Comparison of ENCODE assay signal across 7 cellular contexts in genomic region chr2:37343537-37344434, GRCh38. TPM values are rescaled to one million over a fixed set of nuclear protein-coding genes. Genes with fewer than 3 reads are reported as not detected.
DNase-seq lines count a peak whose midpoint lies in the region; ATAC-seq and TF ChIP-seq lines count a peak whose summit lies in the region.

No MANE protein-coding gene starts in this region.

- H3K27ac ChIP-seq in colonic mucosa (peak overlapping the region; percentile 18), liver (ENCODE audit: low read depth in 1 of 2, low read length in 2 of 2) (peak overlapping the region in 1 of 2 donors; percentile 0), thyroid gland (no peak overlapping the region)

- H3K27me3 ChIP-seq in colonic mucosa (no peaks in the 10 kb centered on the region), liver (ENCODE audit: control insufficient read depth in 4 of 4, insufficient read depth in 4 of 4, low read length in 3 of 4) (no peaks in the 10 kb centered on the region), thyroid gland (no peaks in the 10 kb centered on the region)

- H3K36me3 ChIP-seq in ES-I3 (ENCODE audit: insufficient read depth, low read length) = no peaks in the 10 kb centered on the region
- no peaks in the 10 kb centered on the region for H3K36me3 ChIP-seq in colonic mucosa
- H3K36me3 ChIP-seq in liver (ENCODE audit: control insufficient read depth in 4 of 4, insufficient read depth in 3 of 4, low read depth in 1 of 4, low read length in 3 of 4) = no peaks in the 10 kb centered on the region
- H3K36me3 ChIP-seq in thyroid gland = no peaks in the 10 kb centered on the region

- TF ChIP-seq CTCF in colonic mucosa (IDR thresholded peaks at IDR 0.05) (no peak), liver (IDR thresholded peaks at IDR 0.05; ENCODE audit: low read depth, low read length, missing input control) (no peak), thyroid gland (IDR thresholded peaks at IDR 0.05) (no peak)

- H3K4me1 ChIP-seq in ES-I3 (ENCODE audit: insufficient read depth, low read length) = peaks cover 19% of the 10 kb centered on the region
- peaks cover 2% of the 10 kb centered on the region for H3K4me1 ChIP-seq in colonic mucosa
- peaks cover 8 to 18% (median 13%) of the 10 kb centered on the region in 4 donors for H3K4me1 ChIP-seq in liver (ENCODE audit: control insufficient read depth in 4 of 4, insufficient read depth in 4 of 4, low read length in 3 of 4)
- H3K4me1 ChIP-seq in thyroid gland = peaks cover 5 to 8% of the 10 kb centered on the region in 2 donors

- H3K9me3 ChIP-seq in ES-I3 (ENCODE audit: control insufficient read depth, insufficient read depth, low read length) = no peaks in the 10 kb centered on the region
- H3K9me3 ChIP-seq in colonic mucosa = no peaks in the 10 kb centered on the region
- no peaks in the 10 kb centered on the region for H3K9me3 ChIP-seq in liver (ENCODE audit: control insufficient read depth in 4 of 4, low read length in 3 of 4)
- H3K9me3 ChIP-seq in thyroid gland = no peaks in the 10 kb centered on the region

- 68% methylated on average over 7 of the region's 7 CpGs for WGBS in liver
- 77 to 81% methylated on average over 7 of the region's 7 CpGs for WGBS in thyroid gland, 2 donors

- no peak for ATAC-seq in HG03135 (IDR thresholded peaks at IDR 0.05; ENCODE audit: unreplicated experiment)

- intact Hi-C loops in colonic mucosa (cut with DNase I) (no loop called here), thyroid gland (cut with DNase I) (no loop called here)

- TF ChIP-seq POLR2A in thyroid gland (IDR thresholded peaks at IDR 0.05) = no peak

- H3K9ac ChIP-seq in ES-I3 (ENCODE audit: low read depth, low read length) = peak overlapping the region; percentile 82; the same call in 1 of the 2 replicates
- peak overlapping the region in 1 of 2 donors; percentile 64 for H3K9ac ChIP-seq in colonic mucosa (ENCODE audit: low read depth in 2 of 2, low read length in 2 of 2)
- peak overlapping the region; percentile 1 to 30 for H3K9ac ChIP-seq in liver (ENCODE audit: low read depth in 1 of 2, low read length in 2 of 2)

- DNase-seq in NCI-H460 (ENCODE audit: extremely low read depth, low read depth) (peak; percentile 45), colonic mucosa (no peak), thyroid gland (no peak), T1000 (lab: John Stamatoyannopoulos, UW) (no peak)

- H3K4me3 ChIP-seq in colonic mucosa = peak overlapping the region; percentile 61
- peak overlapping the region in 2 of 3 donors; percentile 54 to 65 for H3K4me3 ChIP-seq in liver (ENCODE audit: low read depth in 1 of 3, low read length in 3 of 3)
- peak overlapping the region; percentile 41 to 56 (median 50) for H3K4me3 ChIP-seq in thyroid gland (replicated peaks in 1 of 3)

- TF ChIP-seq RAD21 in liver (IDR thresholded peaks at IDR 0.05) = peak in 1 of 2 donors; percentile 17

TF ChIP-seq in liver, 16 proteins besides CTCF, POLR2A, EP300 and RAD21:
- TF ChIP-seq SP1 (IDR thresholded peaks at IDR 0.05) (no peak), JUND (IDR thresholded peaks at IDR 0.05) (peak in 1 of 2 donors; percentile 31), TAF1 (conservative IDR thresholded peaks at IDR 0.05) (no peak), YY1 (IDR thresholded peaks at IDR 0.05) (peak; percentile 1), NR2F2 (IDR thresholded peaks at IDR 0.05) (no peak), RXRA (IDR thresholded peaks at IDR 0.05) (peak in 1 of 2 donors; percentile 4), ATF3 (IDR thresholded peaks at IDR 0.05) (no peak), HNF4A (conservative IDR thresholded peaks at IDR 0.05) (peak in 1 of 2 donors; percentile 32)
- TF ChIP-seq, protein P1, sequence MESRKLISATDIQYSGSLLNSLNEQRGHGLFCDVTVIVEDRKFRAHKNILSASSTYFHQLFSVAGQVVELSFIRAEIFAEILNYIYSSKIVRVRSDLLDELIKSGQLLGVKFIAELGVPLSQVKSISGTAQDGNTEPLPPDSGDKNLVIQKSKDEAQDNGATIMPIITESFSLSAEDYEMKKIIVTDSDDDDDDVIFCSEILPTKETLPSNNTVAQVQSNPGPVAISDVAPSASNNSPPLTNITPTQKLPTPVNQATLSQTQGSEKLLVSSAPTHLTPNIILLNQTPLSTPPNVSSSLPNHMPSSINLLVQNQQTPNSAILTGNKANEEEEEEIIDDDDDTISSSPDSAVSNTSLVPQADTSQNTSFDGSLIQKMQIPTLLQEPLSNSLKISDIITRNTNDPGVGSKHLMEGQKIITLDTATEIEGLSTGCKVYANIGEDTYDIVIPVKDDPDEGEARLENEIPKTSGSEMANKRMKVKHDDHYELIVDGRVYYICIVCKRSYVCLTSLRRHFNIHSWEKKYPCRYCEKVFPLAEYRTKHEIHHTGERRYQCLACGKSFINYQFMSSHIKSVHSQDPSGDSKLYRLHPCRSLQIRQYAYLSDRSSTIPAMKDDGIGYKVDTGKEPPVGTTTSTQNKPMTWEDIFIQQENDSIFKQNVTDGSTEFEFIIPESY (IDR thresholded peaks at IDR 0.05) = no peak

RNA-seq across cellular contexts. Expression of gene QPCT, which starts 0.6 kb away (rescaled TPM):
- total RNA-seq in NCI-H460 (2014; rRNA removed; shearing (Covaris generic)) = 311 and 322 TPM in 2 replicates
- polyA plus RNA-seq in NCI-H460 (2014; cell fraction: nucleus; rRNA removed) = 250 and 254 TPM in 2 replicates
- total RNA-seq in colonic mucosa = 10 to 100 TPM in 1 of 2 donors, 1 to 10 TPM in 1; 5.3 to 10.7 TPM
- 1 to 10 TPM; 1.1 to 3.0 TPM for total RNA-seq in liver
- 1 to 10 TPM in 1 of 2 donors, under 1 TPM in 1; 0.61 to 1.3 TPM for polyA plus RNA-seq in liver
- total RNA-seq in thyroid gland = 1 to 10 TPM; 1.0 to 6.0 (median 4.3) TPM

RNA-seq across cellular contexts. Expression of gene PRKD3, which starts 19.2 kb away (rescaled TPM):
- 54.8 and 56.1 TPM in 2 replicates for total RNA-seq in NCI-H460 (2014; rRNA removed; shearing (Covaris generic))
- 58.5 and 99.5 TPM in 2 replicates for polyA plus RNA-seq in NCI-H460 (2014; cell fraction: nucleus; rRNA removed)
- 10 to 100 TPM; 21.1 to 28.7 TPM for total RNA-seq in colonic mucosa
- 10 to 100 TPM in 1 of 2 donors, 1 to 10 TPM in 1; 10.0 to 19.7 TPM for total RNA-seq in liver
- 1 to 10 TPM; 4.4 to 6.2 TPM for polyA plus RNA-seq in liver
- total RNA-seq in thyroid gland = 10 to 100 TPM; 31.3 to 45.2 (median 42.2) TPM

Comparison
In these comparisons a context has a peak if more than half of its experiments do, and no peak if none do; other contexts are left out.
1. RNA of gene QPCT, which starts 0.6 kb away (total RNA-seq): 311 to 322 TPM in NCI-H460; 5.3 to 10.7 TPM in colonic mucosa, 1.0 to 6.0 TPM in thyroid gland and 1.1 to 3.0 TPM in liver; every median in the first group is over 10 times any median in the second.
2. Peak in every context shown above with its lines, with median percentiles within 50 percentile points of each other: H3K4me3 ChIP-seq.